Comparison of ENCODE assay signal across 1 cellular context in the genomic region with DNA sequence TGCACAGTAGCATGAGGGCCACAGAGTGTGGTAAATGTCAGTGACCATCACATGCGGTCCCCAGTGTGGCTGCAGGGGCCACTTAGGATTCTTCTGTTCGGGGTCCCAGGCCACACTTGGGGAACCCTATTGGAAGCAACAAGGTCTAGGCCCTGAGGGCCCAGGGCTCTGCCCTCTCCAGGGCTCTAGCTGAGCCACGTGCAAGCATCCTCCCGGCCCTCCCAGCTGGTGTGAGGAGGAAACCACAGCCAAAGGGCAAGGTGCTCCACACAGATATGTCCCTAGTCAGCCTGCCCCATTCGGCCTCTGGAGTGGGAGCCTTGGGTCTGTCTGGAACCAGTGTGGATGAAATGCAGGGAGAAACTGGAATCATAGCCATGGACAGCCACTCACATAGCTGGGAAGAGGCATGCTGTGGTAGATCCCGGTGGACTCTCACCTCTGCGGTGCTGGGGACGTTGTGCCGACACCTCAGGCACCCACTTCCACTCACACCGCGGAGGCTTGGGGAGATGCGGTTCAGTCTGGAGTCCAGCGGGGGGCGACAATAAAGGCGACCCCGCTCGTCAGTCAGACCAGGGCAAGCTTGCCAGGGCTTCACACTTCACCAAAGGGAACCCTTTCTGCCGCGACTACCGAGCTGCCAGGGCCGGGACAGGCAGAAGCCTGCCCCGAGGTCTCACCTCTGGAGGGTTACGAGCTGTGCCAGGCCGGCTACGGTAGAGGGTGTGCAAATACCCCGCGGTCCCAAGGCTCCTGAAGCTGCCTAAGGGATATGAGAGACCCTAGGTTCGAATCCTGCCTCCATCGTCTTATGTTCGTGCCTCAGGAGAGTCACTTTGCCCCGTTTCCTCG.
TF ChIP-seq lines count a peak whose summit lies in the region.

No MANE protein-coding gene starts in this region.

TF ChIP-seq in H1, 55 proteins besides CTCF, POLR2A, EP300 and RAD21:
- peak; percentile 19; the same call in 1 of the 2 replicates for TF ChIP-seq GABPA (IDR thresholded peaks at IDR 0.05; ENCODE audit: borderline replicate concordance, insufficient read depth, low read length)
- no peak for TF ChIP-seq BCL11A (IDR thresholded peaks at IDR 0.05; ENCODE audit: low read depth in 2 of 2, low read length in 2 of 2)
TF ChIP-seq in H1: peak in this region for 1.
